8 cellular contexts compared by ENCODE assay signal in genomic region chr3:48186993-48187578, GRCh38. TPM values are rescaled to one million over a fixed set of nuclear protein-coding genes. Genes with fewer than 3 reads are reported as not detected.
DNase-seq lines count a peak whose midpoint lies in the region; ATAC-seq and TF ChIP-seq lines count a peak whose summit lies in the region.

No MANE protein-coding gene starts in this region.

- H4K8ac ChIP-seq in trophoblast cell (ENCODE audit: low read depth, low read length) = peak overlapping the region; percentile 72

- peak overlapping the region; percentile 13 for H3K4ac ChIP-seq in trophoblast cell (ENCODE audit: low read depth, low read length)

- DNase-seq in ELR (ENCODE audit: low read depth) = peak; percentile 42
- peak; percentile 27 for DNase-seq in PC-3
- DNase-seq in esophagus squamous epithelium (lab: John Stamatoyannopoulos, UW) = no peak
- DNase-seq in trophoblast cell = peak in 1 of 2 donors; percentile 18
- no peak for DNase-seq in activated gamma-delta T cell treated with Interleukin-2 at 50 U/mL for 16 hours
- no peak for DNase-seq in activated effector memory CD4-positive, alpha-beta T cell treated with Interleukin-2 at 50 U/mL for 16 hours
- DNase-seq in iPS-NIHi7 (ENCODE audit: extremely low spot score) = no peak

- peaks cover 37% of the 10 kb centered on the region for H3K36me3 ChIP-seq in PC-3 (ENCODE audit: low read depth, low read length)
- peaks cover 0 to 17% (median 0%) of the 10 kb centered on the region in 3 donors for H3K36me3 ChIP-seq in esophagus squamous epithelium
- H3K36me3 ChIP-seq in trophoblast cell (ENCODE audit: control insufficient read depth in 1 of 2, insufficient read depth in 2 of 2, low read length in 2 of 2) = peaks cover 10 to 17% of the 10 kb centered on the region in 2 experiments

- H3K4me2 ChIP-seq in PC-3 (ENCODE audit: low read length) (peak overlapping the region; percentile 93), trophoblast cell (ENCODE audit: low read length) (peak overlapping the region; percentile 98)

- peaks cover 60% of the 10 kb centered on the region for H3K79me2 ChIP-seq in PC-3 (ENCODE audit: low read length)
- peaks cover 11% of the 10 kb centered on the region for H3K79me2 ChIP-seq in trophoblast cell (ENCODE audit: control insufficient read depth, insufficient read depth, low read length, poor library complexity)

- no peaks in the 10 kb centered on the region for H3F3A ChIP-seq in PC-3 (ENCODE audit: low read length, unreplicated experiment)

- H2BK12ac ChIP-seq in trophoblast cell (ENCODE audit: low read length) = no peak overlapping the region

- 9 to 12% methylated on average over 14 of the region's 14 CpGs for WGBS in esophagus squamous epithelium, 2 donors
- no CpG with 5 or more reads among the region's 14 CpGs for WGBS in trophoblast cell (ENCODE audit: extremely low coverage, insufficient coverage, insufficient read length)

- no peak overlapping the region for H2BK5ac ChIP-seq in trophoblast cell (ENCODE audit: low read depth, low read length, poor library complexity)

- H4K20me1 ChIP-seq in PC-3 (ENCODE audit: low read length) = 0 out of 2 replicates have a peak, but pooled peaks cover 4% of the 10 kb centered on the region

- H2AFZ ChIP-seq in PC-3 (ENCODE audit: low read length) (peak overlapping the region; percentile 86), trophoblast cell (ENCODE audit: insufficient read depth, low read length, poor library complexity) (peak overlapping the region; percentile 94)

- intact Hi-C loops in PC-3 (cut with micrococcal nuclease) (loop anchor here (2.0 kb wide), 1 partner anchor 30 kb away; no protein-coding TSS in a partner anchor), esophagus squamous epithelium (cut with DNase I) (no loop called here)

- H3K9me2 ChIP-seq in PC-3 (replicated peaks; ENCODE audit: low read length) = no peaks in the 10 kb centered on the region

- TSS peak; percentile 35 for BruUV-seq in PC-3 (replicated peaks; lab: Mats Ljungman, UMichigan)

- no peak overlapping the region for H3K18ac ChIP-seq in trophoblast cell (ENCODE audit: low read length)

- peaks cover 9% of the 10 kb centered on the region for H3K79me1 ChIP-seq in trophoblast cell (ENCODE audit: low read length)

- H3K9ac ChIP-seq in PC-3 (ENCODE audit: low read length) = peak overlapping the region; percentile 98
- H3K9ac ChIP-seq in trophoblast cell (ENCODE audit: low read length) = peak overlapping the region; percentile 98

- H3K27me3 ChIP-seq in PC-3 (ENCODE audit: low read length) (no peaks in the 10 kb centered on the region), esophagus squamous epithelium (no peaks in the 10 kb centered on the region), trophoblast cell (ENCODE audit: insufficient read depth, low read length) (no peaks in the 10 kb centered on the region)

- peak overlapping the region; percentile 74 for H3K14ac ChIP-seq in trophoblast cell (ENCODE audit: low read length)

- no peak for TF ChIP-seq POLR2A in esophagus squamous epithelium (IDR thresholded peaks at IDR 0.05)

- POLR2A ChIA-PET in PC-3 (lab: Charles Lee; ENCODE audit: unreplicated experiment) = no interaction called here

- CTCF ChIA-PET in PC-3 (lab: Charles Lee) = interaction anchor here (1.0 kb wide), 1 partner anchor 98 kb away, joined by 3 read pairs; no protein-coding TSS in a partner anchor

- no peak overlapping the region for H2AK5ac ChIP-seq in trophoblast cell (ENCODE audit: low read length)

- no peak overlapping the region for H2BK120ac ChIP-seq in trophoblast cell (ENCODE audit: insufficient read depth, low read length, poor library complexity)

- H4K12ac ChIP-seq in trophoblast cell (ENCODE audit: low read depth, low read length) = peak overlapping the region; percentile 73

- H3K4me1 ChIP-seq in PC-3 (ENCODE audit: insufficient read depth, low read length) = peaks cover 17% of the 10 kb centered on the region; the same call in 1 of the 2 replicates
- peaks cover 11 to 22% (median 14%) of the 10 kb centered on the region in 3 donors for H3K4me1 ChIP-seq in esophagus squamous epithelium
- H3K4me1 ChIP-seq in trophoblast cell (ENCODE audit: control insufficient read depth in 1 of 2, insufficient read depth in 2 of 2, low read length in 2 of 2) = peaks cover 0 to 3% of the 10 kb centered on the region in 2 experiments

- H4K91ac ChIP-seq in trophoblast cell (ENCODE audit: low read depth, low read length) = peak overlapping the region; percentile 59

- peak overlapping the region; percentile 59 for H3K23ac ChIP-seq in trophoblast cell (ENCODE audit: low read length)

- ATAC-seq in PC-3 (no peak), GM21529 (IDR thresholded peaks at IDR 0.05; ENCODE audit: unreplicated experiment) (no peak)

- H3K27ac ChIP-seq in PC-3 (ENCODE audit: low read length) (peak overlapping the region; percentile 62; the same call in 1 of the 2 replicates), esophagus squamous epithelium (peak overlapping the region in 3 of 4 donors; percentile 59 to 82 (median 76)), trophoblast cell (ENCODE audit: low read depth, low read length) (peak overlapping the region; percentile 67)

- TF ChIP-seq CTCF in PC-3 (conservative IDR thresholded peaks at IDR 0.05; ENCODE audit: low read depth, low read length) (no peak), esophagus squamous epithelium (IDR thresholded peaks at IDR 0.05) (no peak)

- H3K4me3 ChIP-seq in PC-3 (ENCODE audit: low read length) = peak overlapping the region; percentile 74
- H3K4me3 ChIP-seq in esophagus squamous epithelium = peak overlapping the region; percentile 66 to 83 (median 73)
- peak overlapping the region; percentile 100 for H3K4me3 ChIP-seq in trophoblast cell (ENCODE audit: low read depth, low read length)

- H3K9me3 ChIP-seq in PC-3 (ENCODE audit: low read length) = no peaks in the 10 kb centered on the region
- H3K9me3 ChIP-seq in esophagus squamous epithelium = no peaks in the 10 kb centered on the region
- peaks cover 2% of the 10 kb centered on the region for H3K9me3 ChIP-seq in trophoblast cell (ENCODE audit: insufficient read depth, low read depth, low read length)

RNA-seq across cellular contexts. Expression of gene CDC25A, which starts 1.1 kb away (rescaled TPM):
- total RNA-seq in PC-3 (2014; rRNA removed) = 42.4 and 43.0 TPM in 2 replicates
- total RNA-seq in esophagus squamous epithelium = 10 to 100 TPM in 1 of 4 donors, 1 to 10 TPM in 3; 2.7 to 14.2 (median 7.0) TPM
- polyA plus RNA-seq in trophoblast cell (2013) = 8.3 and 8.5 TPM in 2 replicates

RNA-seq across cellular contexts. Expression of gene CAMP, which starts 36.2 kb away (rescaled TPM):
- total RNA-seq in PC-3 (2014; rRNA removed) (not detected in 2 replicates), esophagus squamous epithelium (under 1 TPM in 1 of 4 donors, not detected in 3; 0.76 TPM)
- not detected in 2 replicates for polyA plus RNA-seq in trophoblast cell (2013)

RNA-seq across cellular contexts. Expression of gene ZNF589, which starts 53.8 kb away (rescaled TPM):
- 9.4 and 10.2 TPM in 2 replicates for total RNA-seq in PC-3 (2014; rRNA removed)
- 10 to 100 TPM in 2 of 4 donors, 1 to 10 TPM in 2; 6.4 to 15.6 (median 10.8) TPM for total RNA-seq in esophagus squamous epithelium
- polyA plus RNA-seq in trophoblast cell (2013) = 4.0 and 4.1 TPM in 2 replicates

Comparison
In these comparisons a context has a peak if more than half of its experiments do, and no peak if none do; other contexts are left out.
1. DNase-seq: peak in ELR (single experiment) and PC-3 (single experiment); none in esophagus squamous epithelium (single experiment), activated gamma-delta T cell treated with Interleukin-2 at 50 U/mL for 16 hours (single experiment), activated effector memory CD4-positive, alpha-beta T cell treated with Interleukin-2 at 50 U/mL for 16 hours (single experiment) and iPS-NIHi7 (single experiment).
2. Peak in every context shown above with its lines, with median percentiles within 50 percentile points of each other: H3K27ac ChIP-seq and H3K4me3 ChIP-seq.